Comparison of ENCODE assay signal across 1 cellular context in genomic region chr19:55477905-55478304, GRCh38.
TF ChIP-seq lines count a peak whose summit lies in the region.

No MANE protein-coding gene starts in this region.

TF ChIP-seq in K562, 482 proteins besides CTCF, POLR2A, EP300 and RAD21:
- TF ChIP-seq ZFP91 (CRISPR knock-in tag; IDR thresholded peaks at IDR 0.05) (no peak), ZFP36 (IDR thresholded peaks at IDR 0.05; ENCODE audit: low read depth, low read length, partially characterized antibody) (no peak), KHSRP (IDR thresholded peaks at IDR 0.05) (no peak), SIRT6 (IDR thresholded peaks at IDR 0.05; ENCODE audit: low read depth, low read length) (no peak), ZFX (CRISPR knock-in tag; IDR thresholded peaks at IDR 0.05) (0 out of 2 replicates have a peak, but pooled peaks have one; percentile 2), RBFOX2 (IDR thresholded peaks at IDR 0.05; ENCODE audit: low read depth, low read length) (peak; percentile 58; the same call in 1 of the 2 replicates), POLR2G (IDR thresholded peaks at IDR 0.05; ENCODE audit: low read depth, low read length) (peak; percentile 56; the same call in 1 of the 2 replicates), ZNF79 (CRISPR knock-in tag; IDR thresholded peaks at IDR 0.05; ENCODE audit: low read depth) (no peak)
